In genomic region chr1:6456800-6457466, GRCh38 we compare ENCODE assay signal across 17 cellular contexts. TPM values are rescaled to one million over a fixed set of nuclear protein-coding genes. Genes with fewer than 3 reads are reported as not detected.
DNase-seq lines count a peak whose midpoint lies in the region; ATAC-seq lines count a peak whose summit lies in the region.
"Had no signal": no experiment of that assay in that cellular context is flagged by ENCODE, and none has a peak within 500 bp of the region (broad histone marks: within the 10 kb centered on the region; RNA-seq: fewer than 3 reads in every experiment).

No MANE protein-coding gene starts in this region.

- H4K8ac ChIP-seq in mesendoderm (ENCODE audit: low read depth, low read length) = no peak overlapping the region

- no peak overlapping the region for H2AK5ac ChIP-seq in mesendoderm (ENCODE audit: low read length)

- H3K27ac Mint-ChIP-seq in CD4-positive, alpha-beta memory T cell = peak overlapping the region in 5 of 7 donors; percentile 7 to 88 (median 65)
- peak overlapping the region in 1 of 3 donors; percentile 45 for H3K27ac Mint-ChIP-seq in IgD-negative memory B cell
- H3K27ac Mint-ChIP-seq in activated T-helper 17 cell treated with anti-CD3 and anti-CD28 coated beads, Interleukin-2, amount 50 U/mL, for 72 hours = no peak overlapping the region

- no peak overlapping the region for H3K4me3 ChIP-seq in CD4-positive, alpha-beta memory T cell (ENCODE audit: low read length in 2 of 2)
- no peak overlapping the region for H3K4me3 ChIP-seq in mesendoderm (ENCODE audit: low read length)
- H3K4me3 ChIP-seq: HAP-1 had no signal

- peaks cover 19 to 51% (median 39%) of the 10 kb centered on the region in 4 donors for H3K4me1 Mint-ChIP-seq in CD4-positive, alpha-beta memory T cell
- H3K4me1 Mint-ChIP-seq in IgD-negative memory B cell = peaks cover 6 to 9% (median 8%) of the 10 kb centered on the region in 3 donors
- H3K4me1 Mint-ChIP-seq in activated T-helper 17 cell treated with anti-CD3 and anti-CD28 coated beads, Interleukin-2, amount 50 U/mL, for 72 hours = peaks cover 14% of the 10 kb centered on the region

- intact Hi-C loops in CD4-positive, alpha-beta memory T cell (cut with micrococcal nuclease) = no loop called here

- no peak overlapping the region for H4K5ac ChIP-seq in mesendoderm (ENCODE audit: low read length)

- no peaks in the 10 kb centered on the region for H3K9me3 ChIP-seq in CD4-positive, alpha-beta memory T cell (ENCODE audit: control insufficient read depth in 1 of 2, low read length in 2 of 2)
- H3K9me3 ChIP-seq: BE2C, HAP-1 had no signal

- H2BK5ac ChIP-seq in mesendoderm (ENCODE audit: low read length) = no peak overlapping the region

- CTCF ChIA-PET in CD4-positive, alpha-beta memory T cell (lab: Charles Lee; ENCODE audit: partially characterized antibody) = interaction anchor here (0.8 to 1.5 kb wide), 6 partner anchors 9 to 33 kb away, joined by 3 to 6 read pairs (median 3); no protein-coding TSS in a partner anchor

- H3K36me3 Mint-ChIP-seq in CD4-positive, alpha-beta memory T cell = peaks cover 3 to 15% of the 10 kb centered on the region in 2 donors
- no peaks in the 10 kb centered on the region for H3K36me3 Mint-ChIP-seq in IgD-negative memory B cell
- H3K36me3 Mint-ChIP-seq in activated T-helper 17 cell treated with anti-CD3 and anti-CD28 coated beads, Interleukin-2, amount 50 U/mL, for 72 hours (ENCODE audit: low read depth) = peaks cover 19% of the 10 kb centered on the region

- H3K18ac ChIP-seq in mesendoderm (ENCODE audit: low read length) = no peak overlapping the region

- no peak overlapping the region for H3K9ac ChIP-seq in mesendoderm (ENCODE audit: low read length)
- H3K9ac ChIP-seq: KMS-11 had no signal

- no peak overlapping the region for H2BK15ac ChIP-seq in mesendoderm (replicated peaks; ENCODE audit: low read depth)

- H3K4me3 Mint-ChIP-seq in CD4-positive, alpha-beta memory T cell = peak overlapping the region in 6 of 8 donors; percentile 12 to 73 (median 56)
- H3K4me3 Mint-ChIP-seq in IgD-negative memory B cell = peak overlapping the region in 3 of 4 donors; percentile 16 to 68 (median 55)
- peak overlapping the region; percentile 7 for H3K4me3 Mint-ChIP-seq in activated T-helper 17 cell treated with anti-CD3 and anti-CD28 coated beads, Interleukin-2, amount 50 U/mL, for 72 hours

- no peak for DNase-seq in CD4-positive, alpha-beta memory T cell
- DNase-seq in mesendoderm (peak; percentile 48), mucosa of gallbladder (ENCODE audit: low spot score) (no peak)
- DNase-seq: BE2C, NCI-H1105 treated with DMSO at 0.1 percent for 48 hours, NCI-H187 treated with DMSO at 0.1 percent for 48 hours, NCI-H2171, NCI-H774, SHP77 had no signal

- no peak overlapping the region for H3K23ac ChIP-seq in mesendoderm (ENCODE audit: low read length)

- no peaks in the 10 kb centered on the region for H3K27me3 ChIP-seq in CD4-positive, alpha-beta memory T cell (ENCODE audit: insufficient read depth, low read length)
- no peaks in the 10 kb centered on the region for H3K27me3 ChIP-seq in mesendoderm (ENCODE audit: insufficient read depth, low read length, poor library complexity)

- no peak overlapping the region for H3K27ac ChIP-seq in CD4-positive, alpha-beta memory T cell (ENCODE audit: low read depth, low read length)
- H3K27ac ChIP-seq in mesendoderm (ENCODE audit: low read depth, low read length) = no peak overlapping the region
- H3K27ac ChIP-seq: KMS-11 had no signal

- no peaks in the 10 kb centered on the region for H3K79me2 ChIP-seq in mesendoderm (ENCODE audit: control insufficient read depth, insufficient read depth, low read length)

- ATAC-seq in activated T-helper 17 cell treated with anti-CD3 and anti-CD28 coated beads, Interleukin-2, amount 50 U/mL, for 72 hours (replicated peaks) = no peak
- ATAC-seq in HG03139 (IDR thresholded peaks at IDR 0.05; ENCODE audit: unreplicated experiment) = no peak
- ATAC-seq in HG03520 (IDR thresholded peaks at IDR 0.05; ENCODE audit: unreplicated experiment) = no peak
- no peak for ATAC-seq in GM21723 (IDR thresholded peaks at IDR 0.05; ENCODE audit: unreplicated experiment)

- no peaks in the 10 kb centered on the region for H3K79me1 ChIP-seq in mesendoderm (ENCODE audit: low read length)

- H3K4me1 ChIP-seq in CD4-positive, alpha-beta memory T cell (ENCODE audit: insufficient read depth, low read length) = peaks cover 25% of the 10 kb centered on the region
- no peaks in the 10 kb centered on the region for H3K4me1 ChIP-seq in mesendoderm (ENCODE audit: control insufficient read depth, low read depth, low read length)
- H3K4me1 ChIP-seq: BE2C, HAP-1 had no signal

- POLR2A ChIA-PET in CD4-positive, alpha-beta memory T cell (lab: Charles Lee; ENCODE audit: partially characterized antibody) = interaction anchor here (0.9 to 18.2 kb wide), 4 partner anchors 9 to 145 kb away, joined by 3 to 390 read pairs (median 24); partner anchors contain the start of genes KLHL21 and TNFRSF25

- WGBS in mesendoderm (ENCODE audit: extremely low coverage, insufficient coverage, low lambda C conversion rate) = no CpG with 5 or more reads among the region's 11 CpGs

- peaks cover 5 to 7% of the 10 kb centered on the region in 2 donors for H3K27me3 Mint-ChIP-seq in CD4-positive, alpha-beta memory T cell
- peaks cover 35% of the 10 kb centered on the region for H3K27me3 Mint-ChIP-seq in IgD-negative memory B cell
- peaks cover 6% of the 10 kb centered on the region for H3K27me3 Mint-ChIP-seq in activated T-helper 17 cell treated with anti-CD3 and anti-CD28 coated beads, Interleukin-2, amount 50 U/mL, for 72 hours

- H3K9me3 Mint-ChIP-seq in CD4-positive, alpha-beta memory T cell = no peaks in the 10 kb centered on the region
- H3K9me3 Mint-ChIP-seq in IgD-negative memory B cell = peaks cover 0 to 1% (median 0%) of the 10 kb centered on the region in 3 donors
- no peaks in the 10 kb centered on the region for H3K9me3 Mint-ChIP-seq in activated T-helper 17 cell treated with anti-CD3 and anti-CD28 coated beads, Interleukin-2, amount 50 U/mL, for 72 hours

- no peak overlapping the region for H3K56ac ChIP-seq in mesendoderm (ENCODE audit: low read length)

- no peak overlapping the region for H2BK120ac ChIP-seq in mesendoderm (ENCODE audit: low read depth, low read length)

- peaks cover 12% of the 10 kb centered on the region for H3K36me3 ChIP-seq in CD4-positive, alpha-beta memory T cell (ENCODE audit: insufficient read depth, low read length)
- H3K36me3 ChIP-seq in mesendoderm (ENCODE audit: control insufficient read depth, insufficient read depth, low read length) = no peaks in the 10 kb centered on the region
- H3K36me3 ChIP-seq: BE2C, HAP-1 had no signal

- no peak overlapping the region for H3K4ac ChIP-seq in mesendoderm (ENCODE audit: low read depth, low read length)

- no peak overlapping the region for H3K4me2 ChIP-seq in mesendoderm (ENCODE audit: low read length)
- H3K4me2 ChIP-seq: KMS-11 had no signal

RNA-seq across cellular contexts. Expression of gene TNFRSF25, which starts 9.0 kb away (rescaled TPM):
- 100 to 1,000 TPM; 392 to 415 TPM for total RNA-seq in CD4-positive, alpha-beta memory T cell
- 10 to 100 TPM; 28.9 to 60.7 TPM for polyA plus RNA-seq in CD4-positive, alpha-beta memory T cell
- 2.3 TPM for polyA plus RNA-seq in IgD-negative memory B cell
- 100 to 1,000 TPM; 132 to 199 TPM for total RNA-seq in activated T-helper 17 cell treated with anti-CD3 and anti-CD28 coated beads, Interleukin-2, amount 50 U/mL, for 72 hours
- polyA plus RNA-seq in mesendoderm (2013, experiment 1 of 2) = 4.0 TPM
- 3.9 TPM for polyA plus RNA-seq in mesendoderm (2013, experiment 2 of 2)
- 20.6 TPM for total RNA-seq in mucosa of gallbladder

RNA-seq across cellular contexts. Expression of gene ESPN, which starts 32.4 kb away (rescaled TPM):
- total RNA-seq in CD4-positive, alpha-beta memory T cell = 10 to 100 TPM; 10.9 to 13.5 TPM
- polyA plus RNA-seq in CD4-positive, alpha-beta memory T cell = 1 to 10 TPM in 1 of 2 donors, under 1 TPM in 1; 0.48 to 1.8 TPM
- not detected for polyA plus RNA-seq in IgD-negative memory B cell
- 1 to 10 TPM in 1 of 2 donors, under 1 TPM in 1; 0.71 to 3.5 TPM for total RNA-seq in activated T-helper 17 cell treated with anti-CD3 and anti-CD28 coated beads, Interleukin-2, amount 50 U/mL, for 72 hours
- 5.0 TPM for polyA plus RNA-seq in mesendoderm (2013, experiment 1 of 2)
- polyA plus RNA-seq in mesendoderm (2013, experiment 2 of 2) = 4.9 TPM
- 3.1 TPM for total RNA-seq in mucosa of gallbladder
- polyA plus RNA-seq: AG04450 had no signal

RNA-seq across cellular contexts. Expression of gene PLEKHG5, which starts 34.5 kb away (rescaled TPM):
- 10 to 100 TPM; 10.4 to 11.8 TPM for total RNA-seq in CD4-positive, alpha-beta memory T cell
- 1 to 10 TPM; 1.7 to 2.0 TPM for polyA plus RNA-seq in CD4-positive, alpha-beta memory T cell
- polyA plus RNA-seq in IgD-negative memory B cell = not detected
- 1 to 10 TPM; 3.2 to 3.8 TPM for total RNA-seq in activated T-helper 17 cell treated with anti-CD3 and anti-CD28 coated beads, Interleukin-2, amount 50 U/mL, for 72 hours
- polyA plus RNA-seq in mesendoderm (2013, experiment 1 of 2) = 5.0 TPM
- 5.0 TPM for polyA plus RNA-seq in mesendoderm (2013, experiment 2 of 2)
- total RNA-seq in mucosa of gallbladder = 18.5 TPM

RNA-seq across cellular contexts. Expression of gene HES2, which starts 37.2 kb away (rescaled TPM):
- total RNA-seq in CD4-positive, alpha-beta memory T cell = not detected
- polyA plus RNA-seq in CD4-positive, alpha-beta memory T cell = not detected
- polyA plus RNA-seq in IgD-negative memory B cell = not detected
- total RNA-seq in activated T-helper 17 cell treated with anti-CD3 and anti-CD28 coated beads, Interleukin-2, amount 50 U/mL, for 72 hours = under 1 TPM; 0.17 to 0.37 TPM
- polyA plus RNA-seq in mesendoderm (2013, experiment 1 of 2) = 0.13 TPM
- 0.14 TPM for polyA plus RNA-seq in mesendoderm (2013, experiment 2 of 2)
- 0.09 TPM for total RNA-seq in mucosa of gallbladder
- polyA plus RNA-seq: AG04450 had no signal
